8 cellular contexts compared by ENCODE assay signal in the genomic region with DNA sequence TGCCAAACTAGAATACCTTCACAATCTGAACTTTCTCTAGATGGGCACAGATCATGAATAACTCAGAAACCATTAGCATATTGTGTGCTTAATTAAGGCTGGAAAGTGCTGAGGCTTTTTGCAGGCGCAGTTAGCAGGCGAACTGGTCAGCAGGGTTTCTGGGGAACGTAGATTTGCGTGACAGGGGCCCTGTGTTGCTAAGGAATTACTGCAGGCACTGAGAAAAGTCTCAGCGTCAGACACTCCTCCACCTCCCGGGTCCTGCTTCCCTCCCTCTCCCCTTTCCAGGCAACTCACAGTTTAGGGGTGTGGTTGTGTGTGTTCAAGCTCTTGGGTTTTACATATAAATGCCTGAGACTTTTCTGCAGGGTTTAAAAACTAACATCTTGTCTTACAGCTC. TPM values are rescaled to one million over a fixed set of nuclear protein-coding genes. Genes with fewer than 3 reads are reported as not detected.
DNase-seq lines count a peak whose midpoint lies in the region; ATAC-seq and TF ChIP-seq lines count a peak whose summit lies in the region.

No MANE protein-coding gene starts in this region.

- no peak for TF ChIP-seq POLR2A in stomach (IDR thresholded peaks at IDR 0.05)

- H3K27ac ChIP-seq in HUES6 (ENCODE audit: low read depth, low read length) (no peak overlapping the region), stomach (peak overlapping the region; percentile 0 to 99 (median 99))

- WGBS in stomach, 5 donors: 9 to 25% (median 12%) methylated on average over 6 of the region's 6 CpGs

- peaks cover 9% of the 10 kb centered on the region; the same call in 1 of the 2 replicates for H3K27me3 ChIP-seq in HUES6 (ENCODE audit: control insufficient read depth, insufficient read depth, low read length)
- H3K27me3 ChIP-seq in stomach: no peaks in the 10 kb centered on the region

- peak; percentile 86 for DNase-seq in CD1c-positive myeloid dendritic cell (ENCODE audit: extremely low spot score)
- DNase-seq in activated naive CD8-positive, alpha-beta T cell treated with anti-CD3 and anti-CD28 coated beads, Interleukin-2, amount 10 ng/mL, durations not matched to agents 7 days and 5 days: no peak
- peak in 1 of 3 donors; percentile 22 for DNase-seq in immature natural killer cell
- peak; percentile 34 for DNase-seq in stomach
- DNase-seq in NCI-H146 (lab: John Stamatoyannopoulos, UW): no peak
- DNase-seq in stimulated activated CD8-positive, alpha-beta memory T cell treated with anti-CD3 and anti-CD28 coated beads, Interleukin-4, amount 100 ng/mL, for 48 hours: no peak
- DNase-seq in middle frontal gyrus (ENCODE audit: extremely low spot score, low spot score): no peak

- intact Hi-C loops in stomach (cut with DNase I; ENCODE audit: low total_unique reads): no loop called here

- H3K27ac Mint-ChIP-seq in activated naive CD8-positive, alpha-beta T cell treated with anti-CD3 and anti-CD28 coated beads, Interleukin-2, amount 10 ng/mL, durations not matched to agents 7 days and 5 days: peak overlapping the region; percentile 88
- H3K27ac Mint-ChIP-seq in immature natural killer cell: peak overlapping the region; percentile 83 to 96 (median 88)

- peaks cover 50% of the 10 kb centered on the region for H3K4me1 Mint-ChIP-seq in activated naive CD8-positive, alpha-beta T cell treated with anti-CD3 and anti-CD28 coated beads, Interleukin-2, amount 10 ng/mL, durations not matched to agents 7 days and 5 days
- H3K4me1 Mint-ChIP-seq in immature natural killer cell: peaks cover 64 to 73% of the 10 kb centered on the region in 2 donors

- H3K27me3 Mint-ChIP-seq in activated naive CD8-positive, alpha-beta T cell treated with anti-CD3 and anti-CD28 coated beads, Interleukin-2, amount 10 ng/mL, durations not matched to agents 7 days and 5 days: no peaks in the 10 kb centered on the region
- peaks cover 20 to 40% (median 25%) of the 10 kb centered on the region in 3 donors for H3K27me3 Mint-ChIP-seq in immature natural killer cell (ENCODE audit: low read depth in 3 of 3)

- peaks cover 32% of the 10 kb centered on the region for H3K4me1 ChIP-seq in HUES6 (ENCODE audit: control insufficient read depth, insufficient read depth, low read length)
- peaks cover 45 to 81% (median 57%) of the 10 kb centered on the region in 4 donors for H3K4me1 ChIP-seq in stomach

- no peak for TF ChIP-seq CTCF in stomach (IDR thresholded peaks at IDR 0.05)

- peaks cover 13% of the 10 kb centered on the region; the same call in 1 of the 2 replicates for H3K36me3 ChIP-seq in HUES6 (ENCODE audit: control insufficient read depth, insufficient read depth, low read length)
- H3K36me3 ChIP-seq in stomach: peaks cover 7 to 33% (median 18%) of the 10 kb centered on the region in 4 donors

- no peaks in the 10 kb centered on the region for H3K9me3 ChIP-seq in HUES6 (ENCODE audit: control insufficient read depth, insufficient read depth, low read depth, low read length)
- no peaks in the 10 kb centered on the region for H3K9me3 ChIP-seq in stomach

- H3K4me3 ChIP-seq in HUES6 (ENCODE audit: low read depth, low read length) (peak overlapping the region; percentile 49), stomach (peak overlapping the region; percentile 81 to 94 (median 92))

- TF ChIP-seq EP300 in stomach (IDR thresholded peaks at IDR 0.05): no peak

- peak overlapping the region; percentile 87 for H3K4me3 Mint-ChIP-seq in activated naive CD8-positive, alpha-beta T cell treated with anti-CD3 and anti-CD28 coated beads, Interleukin-2, amount 10 ng/mL, durations not matched to agents 7 days and 5 days
- H3K4me3 Mint-ChIP-seq in immature natural killer cell: peak overlapping the region; percentile 92 to 99 (median 95)

- peaks cover 41% of the 10 kb centered on the region for H3K36me3 Mint-ChIP-seq in activated naive CD8-positive, alpha-beta T cell treated with anti-CD3 and anti-CD28 coated beads, Interleukin-2, amount 10 ng/mL, durations not matched to agents 7 days and 5 days
- peaks cover 5 to 32% (median 21%) of the 10 kb centered on the region in 3 donors for H3K36me3 Mint-ChIP-seq in immature natural killer cell

- H3K9ac ChIP-seq in HUES6 (ENCODE audit: low read length): no peak overlapping the region

- POLR2A ChIA-PET in activated naive CD8-positive, alpha-beta T cell treated with anti-CD3 and anti-CD28 coated beads, Interleukin-2, amount 10 ng/mL, durations not matched to agents 7 days and 5 days (lab: Charles Lee): interaction anchor here (0.6 to 4.2 kb wide), 10 partner anchors 18 to 167 kb away, joined by 3 to 41 read pairs (median 4); no protein-coding TSS in a partner anchor

- no peaks in the 10 kb centered on the region for H3K9me3 Mint-ChIP-seq in activated naive CD8-positive, alpha-beta T cell treated with anti-CD3 and anti-CD28 coated beads, Interleukin-2, amount 10 ng/mL, durations not matched to agents 7 days and 5 days
- H3K9me3 Mint-ChIP-seq in immature natural killer cell: no peaks in the 10 kb centered on the region

- ATAC-seq in activated naive CD8-positive, alpha-beta T cell treated with anti-CD3 and anti-CD28 coated beads, Interleukin-2, amount 10 ng/mL, durations not matched to agents 7 days and 5 days (ENCODE audit: low read depth): no peak

RNA-seq across cellular contexts. Expression of a gene that starts 2.2 kb away (rescaled TPM):
- total RNA-seq in activated naive CD8-positive, alpha-beta T cell treated with anti-CD3 and anti-CD28 coated beads, Interleukin-2, amount 10 ng/mL, durations not matched to agents 7 days and 5 days: 10 to 100 TPM; 27.7 to 28.3 TPM
- polyA plus RNA-seq in immature natural killer cell: 100 to 1,000 TPM in 2 of 3 donors, 10 to 100 TPM in 1; 62.9 to 154 (median 151) TPM
- total RNA-seq in stomach: 10 to 100 TPM in 4 of 5 donors, 1 to 10 TPM in 1; 2.2 to 38.7 (median 15.6) TPM
- polyA plus RNA-seq in stomach: 10 to 100 TPM in 2 of 3 donors, 1 to 10 TPM in 1; 6.7 to 11.9 (median 11.9) TPM

Comparison
In these comparisons a context has a peak if more than half of its experiments do, and no peak if none do; other contexts are left out.
1. DNase-seq: peak in CD1c-positive myeloid dendritic cell (single experiment) and stomach (single experiment); none in activated naive CD8-positive, alpha-beta T cell treated with anti-CD3 and anti-CD28 coated beads, Interleukin-2, amount 10 ng/mL, durations not matched to agents 7 days and 5 days (single experiment), NCI-H146 (single experiment), stimulated activated CD8-positive, alpha-beta memory T cell treated with anti-CD3 and anti-CD28 coated beads, Interleukin-4, amount 100 ng/mL, for 48 hours (single experiment) and middle frontal gyrus (single experiment).